ENCODE assay signal across 8 cellular contexts in genomic region chr7:105691692-105692564, GRCh38.
DNase-seq lines count a peak whose midpoint lies in the region; ATAC-seq and TF ChIP-seq lines count a peak whose summit lies in the region.

No MANE protein-coding gene starts in this region.

- TF ChIP-seq CTCF in GM13976 (IDR thresholded peaks at IDR 0.05; ENCODE audit: borderline replicate concordance, control extremely low read depth, extremely low read depth, insufficient read depth, missing control alignments) (no peak), VCaP (conservative IDR thresholded peaks at IDR 0.05) (no peak), cardiac fibroblast (IDR thresholded peaks at IDR 0.05; ENCODE audit: low read depth, low read length) (no peak)

- in situ Hi-C loops in GM13976 (cut with MboI; ENCODE audit: low sequenced_read_pairs, unreplicated experiment): no loop called here

- no peak for ATAC-seq in GM19455 (IDR thresholded peaks at IDR 0.05; ENCODE audit: unreplicated experiment)

- peak overlapping the region; percentile 91 for H3K27ac ChIP-seq in VCaP

- peak overlapping the region; percentile 27 to 58 for H3K4me3 ChIP-seq in cardiac fibroblast (replicated peaks in 1 of 2; ENCODE audit: low read depth in 2 of 2, low read length in 2 of 2)

- DNase-seq in A172 (ENCODE audit: low spot score): peak; percentile 32
- peak; percentile 45 for DNase-seq in GM13976 (ENCODE audit: low spot score)
- peak; percentile 90 for DNase-seq in LHCN-M2 (ENCODE audit: low read depth)
- peak; percentile 86 to 89 for DNase-seq in cardiac fibroblast (ENCODE audit: low read depth in 2 of 2)
- DNase-seq in left kidney (ENCODE audit: low read depth, low spot score): peak; percentile 78
- peak; percentile 33 to 39 for DNase-seq in stimulated activated CD8-positive, alpha-beta memory T cell treated with anti-CD3 and anti-CD28 coated beads, Interleukin-2, amount 100 ng/mL, for 1 hour (ENCODE audit: low read depth in 2 of 2)

Comparison
In these comparisons a context has a peak if more than half of its experiments do, and no peak if none do; other contexts are left out.
1. DNase-seq: peak in every context shown above with its lines; median percentile 90 in LHCN-M2; 88 in cardiac fibroblast; 78 in left kidney; 45 in GM13976; 36 in stimulated activated CD8-positive, alpha-beta memory T cell treated with anti-CD3 and anti-CD28 coated beads, Interleukin-2, amount 100 ng/mL, for 1 hour; 32 in A172.